12 cellular contexts compared by ENCODE assay signal in the genomic region with DNA sequence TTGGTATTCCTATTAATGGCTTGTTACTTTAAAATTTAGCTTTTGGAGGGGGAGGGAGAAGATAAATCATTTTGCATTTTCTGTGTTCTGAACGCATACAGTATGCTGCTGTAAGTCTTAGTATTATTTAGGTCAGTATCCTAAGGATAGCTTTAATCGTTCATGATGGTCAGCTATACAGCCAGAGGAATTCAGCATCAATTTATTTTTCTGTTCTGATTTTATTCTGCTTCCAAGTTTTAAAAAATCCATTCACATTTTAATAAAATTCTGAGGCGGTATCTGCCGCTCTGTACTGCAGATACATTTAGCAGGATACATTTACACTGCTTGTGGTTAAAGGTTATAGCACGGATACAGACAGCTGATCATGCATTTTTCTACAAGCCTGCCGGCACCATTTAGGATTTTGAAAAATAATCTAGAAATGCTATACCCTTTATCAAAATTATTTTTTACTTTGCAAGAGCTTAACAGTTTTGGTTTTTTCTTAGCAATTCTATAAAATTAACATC. TPM values are rescaled to one million over a fixed set of nuclear protein-coding genes. Genes with fewer than 3 reads are reported as not detected.
DNase-seq lines count a peak whose midpoint lies in the region; ATAC-seq, FAIRE-seq and TF ChIP-seq lines count a peak whose summit lies in the region.
"Had no signal": no experiment of that assay in that cellular context is flagged by ENCODE, and none has a peak within 500 bp of the region (broad histone marks: within the 10 kb centered on the region; RNA-seq: fewer than 3 reads in every experiment).

No MANE protein-coding gene starts in this region.

- no peak overlapping the region for H3K27ac Mint-ChIP-seq in GM23338

- TF ChIP-seq POLR2A in esophagus squamous epithelium (IDR thresholded peaks at IDR 0.05) = no peak
- TF ChIP-seq POLR2A in sigmoid colon (IDR thresholded peaks at IDR 0.05) = no peak

- peaks cover 40% of the 10 kb centered on the region; the same call in 1 of the 2 replicates for H3K79me2 ChIP-seq in OCI-LY1 (ENCODE audit: insufficient read depth, low read length)
- no peaks in the 10 kb centered on the region for H3K79me2 ChIP-seq in GM23338 (replicated peaks; ENCODE audit: insufficient read depth)

- intact Hi-C loops in esophagus squamous epithelium (cut with DNase I) (no loop called here), sigmoid colon (cut with DNase I) (no loop called here)

- H2AFZ ChIP-seq in OCI-LY1 (ENCODE audit: low read length) (no peak overlapping the region), GM23338 (no peak overlapping the region)

- peak overlapping the region; percentile 96 for H3K4me2 ChIP-seq in OCI-LY1 (ENCODE audit: low read length)
- H3K4me2 ChIP-seq in GM23338 = no peak overlapping the region

- H3K27me3 ChIP-seq in OCI-LY1 (ENCODE audit: insufficient read depth, low read length) (no peaks in the 10 kb centered on the region), esophagus squamous epithelium (no peaks in the 10 kb centered on the region), sigmoid colon (no peaks in the 10 kb centered on the region), GM23338 (ENCODE audit: insufficient read depth) (no peaks in the 10 kb centered on the region)
- H3K27me3 ChIP-seq: uterus had no signal

- peaks cover 3% of the 10 kb centered on the region for H3K27me3 Mint-ChIP-seq in GM23338 (ENCODE audit: insufficient read depth, low read depth, poor library complexity)

- H3K4me3 ChIP-seq in OCI-LY1 (ENCODE audit: low read depth, low read length, poor library complexity, severe bottlenecking) (peak overlapping the region; percentile 76), esophagus squamous epithelium (peak overlapping the region in 3 of 4 donors; percentile 22 to 50 (median 26)), sigmoid colon (peak overlapping the region in 3 of 4 donors; percentile 13 to 24 (median 17)), GM23338 (no peak overlapping the region)
- H3K4me3 ChIP-seq: uterus had no signal

- no peak for TF ChIP-seq CTCF in OCI-LY1 (IDR thresholded peaks at IDR 0.05; ENCODE audit: low read length)
- no peak for TF ChIP-seq CTCF in esophagus squamous epithelium (IDR thresholded peaks at IDR 0.05)
- TF ChIP-seq CTCF in sigmoid colon (IDR thresholded peaks at IDR 0.05) = no peak
- no peak for TF ChIP-seq CTCF in GM23338 (conservative IDR thresholded peaks at IDR 0.05; ENCODE audit: low read depth in 2 of 2)

- WGBS in esophagus squamous epithelium, 2 donors = 64 to 80% methylated on average over 6 of the region's 6 CpGs
- WGBS in sigmoid colon, 2 donors = 81 to 88% methylated on average over 6 of the region's 6 CpGs

- H3K4me1 Mint-ChIP-seq in GM23338 = peaks cover 61% of the 10 kb centered on the region

- FAIRE-seq in GM18507 (lab: Jason Lieb, UNC) = peak; percentile 9

- ATAC-seq in GM23338 = no peak
- ATAC-seq: left colon had no signal

- peak overlapping the region; percentile 93 for H3K9ac ChIP-seq in OCI-LY1 (ENCODE audit: low read length)

- H3K36me3 Mint-ChIP-seq in GM23338 (ENCODE audit: low read depth) = no peaks in the 10 kb centered on the region

- 0 out of 2 replicates have a peak, but pooled peaks cover 8% of the 10 kb centered on the region for H3F3A ChIP-seq in OCI-LY1 (ENCODE audit: insufficient read depth, low read length)
- H3F3A ChIP-seq in GM23338 (replicated peaks; ENCODE audit: low read depth) = no peaks in the 10 kb centered on the region

- no peaks in the 10 kb centered on the region for H3K9me3 Mint-ChIP-seq in GM23338

- H3K4me1 ChIP-seq in OCI-LY1 (ENCODE audit: insufficient read depth, low read length, severe bottlenecking) (peaks cover 91% of the 10 kb centered on the region), esophagus squamous epithelium (peaks cover 3 to 85% (median 12%) of the 10 kb centered on the region in 3 donors), sigmoid colon (peaks cover 0 to 48% (median 9%) of the 10 kb centered on the region in 4 donors), GM23338 (ENCODE audit: insufficient read depth) (peaks cover 43% of the 10 kb centered on the region)
- H3K4me1 ChIP-seq: uterus had no signal

- H3K27ac ChIP-seq in OCI-LY1 (ENCODE audit: low read depth, low read length, poor library complexity, severe bottlenecking) (peak overlapping the region; percentile 97), esophagus squamous epithelium (peak overlapping the region in 3 of 4 donors; percentile 57 to 68 (median 57)), sigmoid colon (peak overlapping the region; percentile 28 to 56 (median 44)), GM23338 (ENCODE audit: low read depth) (no peak overlapping the region)
- H3K27ac ChIP-seq: uterus had no signal

- H3K9me3 ChIP-seq in OCI-LY1 (ENCODE audit: low read length) (no peaks in the 10 kb centered on the region), esophagus squamous epithelium (no peaks in the 10 kb centered on the region), sigmoid colon (no peaks in the 10 kb centered on the region)
- H3K9me3 ChIP-seq: uterus had no signal

- no peak for TF ChIP-seq EP300 in sigmoid colon (IDR thresholded peaks at IDR 0.05)

- H3K9me2 ChIP-seq in OCI-LY1 (ENCODE audit: low read depth, low read length) (no peaks in the 10 kb centered on the region), GM23338 (ENCODE audit: insufficient read depth) (0 out of 2 replicates have a peak, but pooled peaks cover 4% of the 10 kb centered on the region)

- H3K36me3 ChIP-seq in OCI-LY1 (ENCODE audit: insufficient read depth, low read length) (no peaks in the 10 kb centered on the region), esophagus squamous epithelium (peaks cover 0 to 4% (median 0%) of the 10 kb centered on the region in 3 donors), sigmoid colon (no peaks in the 10 kb centered on the region), GM23338 (ENCODE audit: insufficient read depth) (no peaks in the 10 kb centered on the region)
- H3K36me3 ChIP-seq: uterus had no signal

- no peak overlapping the region for H3K4me3 Mint-ChIP-seq in GM23338

- H4K20me1 ChIP-seq in OCI-LY1 (ENCODE audit: insufficient read depth, low read length) = no peaks in the 10 kb centered on the region
- no peaks in the 10 kb centered on the region for H4K20me1 ChIP-seq in GM23338 (replicated peaks; ENCODE audit: insufficient read depth)

- no peak for DNase-seq in GM18507 (ENCODE audit: extremely low spot score, insufficient read length, low read depth)
- DNase-seq in esophagus squamous epithelium (lab: John Stamatoyannopoulos, UW) = no peak
- no peak for DNase-seq in sigmoid colon
- DNase-seq in T-helper 1 cell = no peak
- DNase-seq in NCI-H345 treated with DMSO at 0.1 percent for 48 hours (lab: John Stamatoyannopoulos, UW; ENCODE audit: unreplicated experiment) = no peak
- no peak for DNase-seq in GM23338 (ENCODE audit: low spot score)
- no peak for DNase-seq in COLO829 (ENCODE audit: low spot score)
- DNase-seq: effector CD8-positive, alpha-beta T cell; EL; left colon; uterus had no signal

TF ChIP-seq in GM23338, 12 proteins besides CTCF, POLR2A, EP300 and RAD21:
- no peak for TF ChIP-seq STAT1 (IDR thresholded peaks at IDR 0.05; ENCODE audit: unreplicated experiment)
- TF ChIP-seq, protein P1, sequence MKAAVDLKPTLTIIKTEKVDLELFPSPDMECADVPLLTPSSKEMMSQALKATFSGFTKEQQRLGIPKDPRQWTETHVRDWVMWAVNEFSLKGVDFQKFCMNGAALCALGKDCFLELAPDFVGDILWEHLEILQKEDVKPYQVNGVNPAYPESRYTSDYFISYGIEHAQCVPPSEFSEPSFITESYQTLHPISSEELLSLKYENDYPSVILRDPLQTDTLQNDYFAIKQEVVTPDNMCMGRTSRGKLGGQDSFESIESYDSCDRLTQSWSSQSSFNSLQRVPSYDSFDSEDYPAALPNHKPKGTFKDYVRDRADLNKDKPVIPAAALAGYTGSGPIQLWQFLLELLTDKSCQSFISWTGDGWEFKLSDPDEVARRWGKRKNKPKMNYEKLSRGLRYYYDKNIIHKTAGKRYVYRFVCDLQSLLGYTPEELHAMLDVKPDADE (IDR thresholded peaks at IDR 0.05) = no peak
- no peak for TF ChIP-seq POLR2AphosphoS5 (IDR thresholded peaks at IDR 0.05; ENCODE audit: low read depth)
- TF ChIP-seq, protein P2, sequence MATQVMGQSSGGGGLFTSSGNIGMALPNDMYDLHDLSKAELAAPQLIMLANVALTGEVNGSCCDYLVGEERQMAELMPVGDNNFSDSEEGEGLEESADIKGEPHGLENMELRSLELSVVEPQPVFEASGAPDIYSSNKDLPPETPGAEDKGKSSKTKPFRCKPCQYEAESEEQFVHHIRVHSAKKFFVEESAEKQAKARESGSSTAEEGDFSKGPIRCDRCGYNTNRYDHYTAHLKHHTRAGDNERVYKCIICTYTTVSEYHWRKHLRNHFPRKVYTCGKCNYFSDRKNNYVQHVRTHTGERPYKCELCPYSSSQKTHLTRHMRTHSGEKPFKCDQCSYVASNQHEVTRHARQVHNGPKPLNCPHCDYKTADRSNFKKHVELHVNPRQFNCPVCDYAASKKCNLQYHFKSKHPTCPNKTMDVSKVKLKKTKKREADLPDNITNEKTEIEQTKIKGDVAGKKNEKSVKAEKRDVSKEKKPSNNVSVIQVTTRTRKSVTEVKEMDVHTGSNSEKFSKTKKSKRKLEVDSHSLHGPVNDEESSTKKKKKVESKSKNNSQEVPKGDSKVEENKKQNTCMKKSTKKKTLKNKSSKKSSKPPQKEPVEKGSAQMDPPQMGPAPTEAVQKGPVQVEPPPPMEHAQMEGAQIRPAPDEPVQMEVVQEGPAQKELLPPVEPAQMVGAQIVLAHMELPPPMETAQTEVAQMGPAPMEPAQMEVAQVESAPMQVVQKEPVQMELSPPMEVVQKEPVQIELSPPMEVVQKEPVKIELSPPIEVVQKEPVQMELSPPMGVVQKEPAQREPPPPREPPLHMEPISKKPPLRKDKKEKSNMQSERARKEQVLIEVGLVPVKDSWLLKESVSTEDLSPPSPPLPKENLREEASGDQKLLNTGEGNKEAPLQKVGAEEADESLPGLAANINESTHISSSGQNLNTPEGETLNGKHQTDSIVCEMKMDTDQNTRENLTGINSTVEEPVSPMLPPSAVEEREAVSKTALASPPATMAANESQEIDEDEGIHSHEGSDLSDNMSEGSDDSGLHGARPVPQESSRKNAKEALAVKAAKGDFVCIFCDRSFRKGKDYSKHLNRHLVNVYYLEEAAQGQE (IDR thresholded peaks at IDR 0.05; ENCODE audit: unreplicated experiment) = no peak
- TF ChIP-seq CREB1 (CRISPR knock-in tag; IDR thresholded peaks at IDR 0.05; ENCODE audit: low read depth) = no peak
- TF ChIP-seq EZH2 (IDR thresholded peaks at IDR 0.05; ENCODE audit: low read depth, unreplicated experiment) = no peak
- no peak for TF ChIP-seq ZNF331 (CRISPR knock-in tag; IDR thresholded peaks at IDR 0.05; ENCODE audit: low read depth)
- no peak for TF ChIP-seq JUNB (IDR thresholded peaks at IDR 0.05; ENCODE audit: unreplicated experiment)

RNA-seq across cellular contexts. Expression of a gene that starts 17.8 kb away (rescaled TPM):
- 10 to 100 TPM; 15.6 to 54.4 (median 33.1) TPM for total RNA-seq in esophagus squamous epithelium
- total RNA-seq in sigmoid colon = 100 to 1,000 TPM; 150 to 178 (median 155) TPM
- polyA plus RNA-seq in sigmoid colon = 10 to 100 TPM; 16.8 to 23.1 (median 19.9) TPM
- 11.5 and 12.4 TPM in 2 replicates for total RNA-seq in GM23338 (2014; rRNA removed; shearing (Covaris generic))
- 5.9 and 8.7 TPM in 2 replicates for polyA plus RNA-seq in GM23338 (2016; fragmentation: Nextera tagmentation; extraction: Ambion mirVana)
